Comparison of ENCODE assay signal across 9 cellular contexts in genomic region chr1:156616463-156616862, GRCh38. TPM values are rescaled to one million over a fixed set of nuclear protein-coding genes. Genes with fewer than 3 reads are reported as not detected.
A peak's percentile ranks its signal among the peaks of the same experiment; 100 is the strongest.
DNase-seq lines count a peak whose midpoint lies in the region; ATAC-seq, FAIRE-seq and TF ChIP-seq lines count a peak whose summit lies in the region.
"Had no signal": no experiment of that assay in that cellular context is flagged by ENCODE, and none has a peak within 500 bp of the region (broad histone marks: within the 10 kb centered on the region; RNA-seq: fewer than 3 reads in every experiment).

No MANE protein-coding gene starts in this region.

- no peaks in the 10 kb centered on the region for H3K36me3 ChIP-seq in endothelial cell of umbilical vein (ENCODE audit: control insufficient read depth in 2 of 2, extremely low read depth in 1 of 2, insufficient read depth in 2 of 2, low read length in 2 of 2)

- peaks cover 26% of the 10 kb centered on the region for H3K4me1 Mint-ChIP-seq in neural crest cell

- no peak overlapping the region for H3K9ac ChIP-seq in endothelial cell of umbilical vein (replicated peaks; ENCODE audit: extremely low read depth, insufficient read depth, low read length)

- H3K4me3 Mint-ChIP-seq in neural crest cell, result peak overlapping the region; percentile 60

- no peaks in the 10 kb centered on the region for H3K9me1 ChIP-seq in endothelial cell of umbilical vein (replicated peaks; ENCODE audit: control insufficient read depth, extremely low read depth, insufficient read depth, low read length)

- peaks cover 26 to 32% of the 10 kb centered on the region in 2 experiments for H3K27me3 ChIP-seq in endothelial cell of umbilical vein (ENCODE audit: control insufficient read depth in 2 of 2, insufficient read depth in 2 of 2, low read length in 2 of 2)

- peaks cover 8% of the 10 kb centered on the region for H3K4me1 ChIP-seq in endothelial cell of umbilical vein (ENCODE audit: control insufficient read depth, extremely low read depth, insufficient read depth, low read length)

- no peak for FAIRE-seq in endothelial cell of umbilical vein (lab: Jason Lieb, UNC)

- ATAC-seq in GM18511 (IDR thresholded peaks at IDR 0.05; ENCODE audit: unreplicated experiment), result no peak
- ATAC-seq in GM21390 (IDR thresholded peaks at IDR 0.05; ENCODE audit: unreplicated experiment), result no peak
- no peak for ATAC-seq in GM18870 (IDR thresholded peaks at IDR 0.05; ENCODE audit: unreplicated experiment)

- no peak overlapping the region for H2AFZ ChIP-seq in endothelial cell of umbilical vein (ENCODE audit: low read depth, low read length)

- DNase-seq in Caki2 (ENCODE audit: low read depth), result peak; percentile 54
- peak; percentile 70 for DNase-seq in NCI-H510A (lab: John Stamatoyannopoulos, UW)
- peak; percentile 64 for DNase-seq in endothelial cell of umbilical vein (ENCODE audit: low read depth, low spot score)
- peak; percentile 35 for DNase-seq in neural crest cell (ENCODE audit: low read depth, low spot score)
- DNase-seq in D341Med (ENCODE audit: low spot score), result no peak
- DNase-seq: activated CD8-positive, alpha-beta memory T cell treated with anti-CD3 and anti-CD28 coated beads for 24 hours had no signal

- H3K27ac ChIP-seq in endothelial cell of umbilical vein (ENCODE audit: insufficient read depth, low read depth, low read length), result no peak overlapping the region

- H3K79me2 ChIP-seq in endothelial cell of umbilical vein (ENCODE audit: control insufficient read depth, insufficient read depth, low read length), result no peaks in the 10 kb centered on the region

- no TSS peak for BruUV-seq in endothelial cell of umbilical vein (replicated peaks; lab: Mats Ljungman, UMichigan)

- peak overlapping the region; percentile 52 for H3K27ac Mint-ChIP-seq in neural crest cell (ENCODE audit: unreplicated experiment)

- TF ChIP-seq POLR2A in endothelial cell of umbilical vein (IDR thresholded peaks at IDR 0.05; ENCODE audit: low read depth, low read length), result no peak

- H3K4me2 ChIP-seq in endothelial cell of umbilical vein (ENCODE audit: insufficient read depth, low read length), result peak overlapping the region; percentile 20

- H3K27me3 Mint-ChIP-seq in neural crest cell (ENCODE audit: low read depth), result peaks cover 49% of the 10 kb centered on the region

- CTCF ChIA-PET in endothelial cell of umbilical vein (lab: Charles Lee), result interaction anchor here (1.0 to 1.8 kb wide), 8 partner anchors 8 to 231 kb away, joined by 3 to 11 read pairs (median 5); no protein-coding TSS in a partner anchor

- no peaks in the 10 kb centered on the region for H3K36me3 Mint-ChIP-seq in neural crest cell (ENCODE audit: low read depth)

- no peaks in the 10 kb centered on the region for H4K20me1 ChIP-seq in endothelial cell of umbilical vein (replicated peaks; ENCODE audit: control insufficient read depth, extremely low read depth, insufficient read depth, low read length)

- in situ Hi-C loops in Caki2 (cut with HindIII; ENCODE audit: low pct_unique_long_range_greater_than_20kb, low sequenced_read_pairs), result no loop called here

- no peak for TF ChIP-seq CTCF in endothelial cell of umbilical vein (IDR thresholded peaks at IDR 0.05; ENCODE audit: extremely low read depth in 1 of 2, insufficient read depth in 1 of 2, low read depth in 1 of 2, low read length in 2 of 2)
- no peak for TF ChIP-seq CTCF in neural crest cell (conservative IDR thresholded peaks at IDR 0.05)

- intact Hi-C loops in endothelial cell of umbilical vein (cut with micrococcal nuclease), result no loop called here

- H3K4me3 ChIP-seq in endothelial cell of umbilical vein (replicated peaks in 1 of 3; ENCODE audit: insufficient read depth in 1 of 3, low read depth in 1 of 3, low read length in 3 of 3), result no peak overlapping the region

- dilution Hi-C loops in endothelial cell of umbilical vein (cut with MboI; ENCODE audit: extremely low pct_ligation_motif_present, low sequenced_read_pairs), result no loop called here

- POLR2A ChIA-PET in endothelial cell of umbilical vein (lab: Charles Lee), result interaction anchor here (0.7 kb wide), 2 partner anchors 23 to 226 kb away, joined by 4 to 7 read pairs; no protein-coding TSS in a partner anchor

- no peaks in the 10 kb centered on the region for H3K9me3 ChIP-seq in endothelial cell of umbilical vein (replicated peaks; ENCODE audit: control insufficient read depth, insufficient read depth, low read length)

- no peaks in the 10 kb centered on the region for H3K9me3 Mint-ChIP-seq in neural crest cell

TF ChIP-seq in endothelial cell of umbilical vein, 7 proteins besides CTCF, POLR2A, EP300 and RAD21:
- peak; percentile 68 for TF ChIP-seq GATA2 (IDR thresholded peaks at IDR 0.05; ENCODE audit: insufficient read depth, insufficient read length, low read depth, low read length)
- no peak for TF ChIP-seq MYC (IDR thresholded peaks at IDR 0.05; ENCODE audit: low read depth, low read length)
- TF ChIP-seq, protein P1, sequence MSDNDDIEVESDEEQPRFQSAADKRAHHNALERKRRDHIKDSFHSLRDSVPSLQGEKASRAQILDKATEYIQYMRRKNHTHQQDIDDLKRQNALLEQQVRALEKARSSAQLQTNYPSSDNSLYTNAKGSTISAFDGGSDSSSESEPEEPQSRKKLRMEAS (IDR thresholded peaks at IDR 0.05; ENCODE audit: insufficient read depth, insufficient read length), result no peak
- no peak for TF ChIP-seq EZH2 (IDR thresholded peaks at IDR 0.05; ENCODE audit: borderline replicate concordance, low read depth, low read length, severe bottlenecking)
- TF ChIP-seq FOS (IDR thresholded peaks at IDR 0.05; ENCODE audit: borderline replicate concordance, insufficient read depth, low read length), result no peak

RNA-seq across cellular contexts. Expression of gene HAPLN2, which starts 2.8 kb away (rescaled TPM):
- not detected in 2 replicates for total RNA-seq in Caki2 (2014; rRNA removed; shearing (Covaris generic); ENCODE audit: low replicate concordance)
- not detected in 2 replicates for total RNA-seq in endothelial cell of umbilical vein
- 0.14 TPM in 1 of 2 replicates, not detected in the other for polyA plus RNA-seq in endothelial cell of umbilical vein
- not detected in 2 replicates for polyA plus RNA-seq in endothelial cell of umbilical vein (2011; cell fraction: cytosol; rRNA removed)
- 0.68 and 0.70 TPM in 2 replicates for polyA plus RNA-seq in endothelial cell of umbilical vein (2011; cell fraction: nucleus; rRNA removed)
- not detected in 2 replicates for polyA plus RNA-seq in endothelial cell of umbilical vein (2012)
- not detected in 2 replicates for polyA minus RNA-seq in endothelial cell of umbilical vein
- not detected for polyA minus RNA-seq in endothelial cell of umbilical vein (2011; cell fraction: cytosol; rRNA and poly(A)+ RNA removed)
- not detected in 2 replicates for polyA minus RNA-seq in endothelial cell of umbilical vein (2011; cell fraction: nucleus; rRNA and poly(A)+ RNA removed)
- 0.70 and 0.91 TPM in 2 replicates for total RNA-seq in neural crest cell

RNA-seq across cellular contexts. Expression of gene GPATCH4, which starts 15.2 kb away (rescaled TPM):
- total RNA-seq in Caki2 (2014; rRNA removed; shearing (Covaris generic); ENCODE audit: low replicate concordance), result 8.8 and 33.6 TPM in 2 replicates
- total RNA-seq in endothelial cell of umbilical vein (29.2 and 32.0 TPM in 2 replicates), neural crest cell (40.6 and 41.2 TPM in 2 replicates)
- 15.5 and 22.4 TPM in 2 replicates for polyA plus RNA-seq in endothelial cell of umbilical vein
- polyA plus RNA-seq in endothelial cell of umbilical vein (2011; cell fraction: cytosol; rRNA removed), result 30.0 and 42.1 TPM in 2 replicates
- 46.6 and 52.0 TPM in 2 replicates for polyA plus RNA-seq in endothelial cell of umbilical vein (2011; cell fraction: nucleus; rRNA removed)
- 39.0 and 64.5 TPM in 2 replicates for polyA plus RNA-seq in endothelial cell of umbilical vein (2012)
- 38.2 and 48.0 TPM in 2 replicates for polyA minus RNA-seq in endothelial cell of umbilical vein
- 37.6 TPM for polyA minus RNA-seq in endothelial cell of umbilical vein (2011; cell fraction: cytosol; rRNA and poly(A)+ RNA removed)
- 26.2 and 46.5 TPM in 2 replicates for polyA minus RNA-seq in endothelial cell of umbilical vein (2011; cell fraction: nucleus; rRNA and poly(A)+ RNA removed)

RNA-seq across cellular contexts. Expression of gene NAXE, which starts 24.9 kb away (rescaled TPM):
- 142 and 150 TPM in 2 replicates for total RNA-seq in Caki2 (2014; rRNA removed; shearing (Covaris generic); ENCODE audit: low replicate concordance)
- total RNA-seq in endothelial cell of umbilical vein (74.0 and 76.2 TPM in 2 replicates), neural crest cell (76.5 and 80.6 TPM in 2 replicates)
- polyA plus RNA-seq in endothelial cell of umbilical vein, result 187 and 210 TPM in 2 replicates
- polyA plus RNA-seq in endothelial cell of umbilical vein (2011; cell fraction: cytosol; rRNA removed), result 143 and 154 TPM in 2 replicates
- polyA plus RNA-seq in endothelial cell of umbilical vein (2011; cell fraction: nucleus; rRNA removed), result 62.0 and 82.1 TPM in 2 replicates
- polyA plus RNA-seq in endothelial cell of umbilical vein (2012), result 90.9 and 109 TPM in 2 replicates
- polyA minus RNA-seq in endothelial cell of umbilical vein, result 97.8 and 109 TPM in 2 replicates
- polyA minus RNA-seq in endothelial cell of umbilical vein (2011; cell fraction: cytosol; rRNA and poly(A)+ RNA removed), result 91.6 TPM
- polyA minus RNA-seq in endothelial cell of umbilical vein (2011; cell fraction: nucleus; rRNA and poly(A)+ RNA removed), result 26.3 and 33.7 TPM in 2 replicates

RNA-seq across cellular contexts. Expression of gene BCAN, which starts 25.5 kb away (rescaled TPM):
- not detected in 2 replicates for total RNA-seq in Caki2 (2014; rRNA removed; shearing (Covaris generic); ENCODE audit: low replicate concordance)
- total RNA-seq in endothelial cell of umbilical vein (not detected in 2 replicates), neural crest cell (2.4 and 3.1 TPM in 2 replicates)
- 0.14 and 0.15 TPM in 2 replicates for polyA plus RNA-seq in endothelial cell of umbilical vein
- 0.05 and 0.14 TPM in 2 replicates for polyA plus RNA-seq in endothelial cell of umbilical vein (2011; cell fraction: cytosol; rRNA removed)
- 0.07 TPM in 1 of 2 replicates, not detected in the other for polyA plus RNA-seq in endothelial cell of umbilical vein (2011; cell fraction: nucleus; rRNA removed)
- 0.08 and 0.15 TPM in 2 replicates for polyA plus RNA-seq in endothelial cell of umbilical vein (2012)
- 0.15 TPM in 1 of 2 replicates, not detected in the other for polyA minus RNA-seq in endothelial cell of umbilical vein
- not detected for polyA minus RNA-seq in endothelial cell of umbilical vein (2011; cell fraction: cytosol; rRNA and poly(A)+ RNA removed)
- not detected in 2 replicates for polyA minus RNA-seq in endothelial cell of umbilical vein (2011; cell fraction: nucleus; rRNA and poly(A)+ RNA removed)

RNA-seq across cellular contexts. Expression of gene TTC24, which starts 36.9 kb away (rescaled TPM):
- not detected in 2 replicates for total RNA-seq in Caki2 (2014; rRNA removed; shearing (Covaris generic); ENCODE audit: low replicate concordance)
- not detected in 2 replicates for total RNA-seq in endothelial cell of umbilical vein
- polyA plus RNA-seq in endothelial cell of umbilical vein, result not detected in 2 replicates
- not detected in 2 replicates for polyA plus RNA-seq in endothelial cell of umbilical vein (2011; cell fraction: cytosol; rRNA removed)
- polyA plus RNA-seq in endothelial cell of umbilical vein (2011; cell fraction: nucleus; rRNA removed), result not detected in 2 replicates
- not detected in 2 replicates for polyA plus RNA-seq in endothelial cell of umbilical vein (2012)
- not detected in 2 replicates for polyA minus RNA-seq in endothelial cell of umbilical vein
- not detected for polyA minus RNA-seq in endothelial cell of umbilical vein (2011; cell fraction: cytosol; rRNA and poly(A)+ RNA removed)
- polyA minus RNA-seq in endothelial cell of umbilical vein (2011; cell fraction: nucleus; rRNA and poly(A)+ RNA removed), result not detected in 2 replicates
- not detected in 2 replicates for total RNA-seq in neural crest cell
